Comparison of ENCODE assay signal across 17 cellular contexts in genomic region chr4:144644368-144645101, GRCh38. TPM values are rescaled to one million over a fixed set of nuclear protein-coding genes. Genes with fewer than 3 reads are reported as not detected.
DNase-seq lines count a peak whose midpoint lies in the region; ATAC-seq and TF ChIP-seq lines count a peak whose summit lies in the region.
"Had no signal": no experiment of that assay in that cellular context is flagged by ENCODE, and none has a peak within 500 bp of the region (broad histone marks: within the 10 kb centered on the region; RNA-seq: fewer than 3 reads in every experiment).

No MANE protein-coding gene starts in this region.

- TF ChIP-seq CTCF in AG04450 (IDR thresholded peaks at IDR 0.05; ENCODE audit: low read depth, low read length): no peak
- TF ChIP-seq CTCF in glutamatergic neuron (IDR thresholded peaks at IDR 0.05; ENCODE audit: partially characterized antibody, unreplicated experiment): no peak
- TF ChIP-seq CTCF in neural progenitor cell (IDR thresholded peaks at IDR 0.05): no peak

- H3K4me1 Mint-ChIP-seq in glutamatergic neuron (ENCODE audit: low read depth, unreplicated experiment) (peaks cover 14% of the 10 kb centered on the region), neural progenitor cell (peaks cover 27% of the 10 kb centered on the region)

- intact Hi-C loops in head of caudate nucleus (cut with DNase I): no loop called here

- H3K36me3 ChIP-seq in KOPT-K1 (ENCODE audit: insufficient read depth, low read length) (peaks cover 28% of the 10 kb centered on the region), neural progenitor cell (no peaks in the 10 kb centered on the region)
- H3K36me3 ChIP-seq: stomach had no signal

- POLR2A ChIA-PET in AG04450 (lab: Yijun Ruan, JAX): interaction anchor here (0.7 kb wide), 1 partner anchor 314 kb away, joined by 4 read pairs; no protein-coding TSS in a partner anchor

- H3K4me3 Mint-ChIP-seq in glutamatergic neuron (ENCODE audit: unreplicated experiment) (peak overlapping the region; percentile 84), neural progenitor cell (peak overlapping the region; percentile 86)

- peaks cover 24% of the 10 kb centered on the region for H3K4me1 ChIP-seq in neural progenitor cell
- H3K4me1 ChIP-seq: foreskin keratinocyte had no signal

- no peaks in the 10 kb centered on the region for H3K79me2 ChIP-seq in neural progenitor cell (ENCODE audit: low read depth)

- no peaks in the 10 kb centered on the region for H3K36me3 Mint-ChIP-seq in glutamatergic neuron (ENCODE audit: unreplicated experiment)
- H3K36me3 Mint-ChIP-seq in neural progenitor cell: no peaks in the 10 kb centered on the region

- peak overlapping the region; percentile 80 for H3K4me3 ChIP-seq in AG04450 (ENCODE audit: low read depth, low read length)
- no peak overlapping the region for H3K4me3 ChIP-seq in neural progenitor cell

- H4K20me1 ChIP-seq in neural progenitor cell (ENCODE audit: low read depth): peaks cover 12% of the 10 kb centered on the region

- no peak overlapping the region for H3K4me2 ChIP-seq in neural progenitor cell

- no peak for ATAC-seq in GM18520 (IDR thresholded peaks at IDR 0.05; ENCODE audit: unreplicated experiment)
- ATAC-seq: foreskin keratinocyte had no signal

- H3K27ac ChIP-seq in AG04450 (ENCODE audit: low read depth, low read length) (no peak overlapping the region), KOPT-K1 (ENCODE audit: low read depth, low read length, poor library complexity, severe bottlenecking) (peak overlapping the region; percentile 100), neural progenitor cell (no peak overlapping the region)
- H3K27ac ChIP-seq: foreskin keratinocyte, WERI-Rb-1 had no signal

- peaks cover 21% of the 10 kb centered on the region for H3K27me3 Mint-ChIP-seq in glutamatergic neuron (ENCODE audit: unreplicated experiment)
- peaks cover 15% of the 10 kb centered on the region for H3K27me3 Mint-ChIP-seq in neural progenitor cell (ENCODE audit: insufficient read depth, low read depth)

- H3K9me3 ChIP-seq in AG04450 (ENCODE audit: control insufficient read depth, insufficient read depth, low read length) (no peaks in the 10 kb centered on the region; the same call in 1 of the 2 replicates), KOPT-K1 (ENCODE audit: insufficient read depth, low read length, poor library complexity, severe bottlenecking) (no peaks in the 10 kb centered on the region), neural progenitor cell (ENCODE audit: low read depth) (no peaks in the 10 kb centered on the region)
- H3K9me3 ChIP-seq: stomach had no signal

- CTCF ChIA-PET in AG04450 (lab: Charles Lee): interaction anchor here (0.6 to 1.2 kb wide), 2 partner anchors 10 to 57 kb away, joined by 3 to 4 read pairs; no protein-coding TSS in a partner anchor

- DNase-seq in AG04450 (ENCODE audit: low read depth, low spot score) (no peak), glutamatergic neuron (no peak), neural progenitor cell (ENCODE audit: low spot score) (no peak), GDM1 (lab: John Stamatoyannopoulos, UW) (no peak), head of caudate nucleus (no peak), NAMALWA (ENCODE audit: low spot score) (no peak)
- DNase-seq: ACHN; activated gamma-delta T cell treated with Interleukin-2 at 50 U/mL for 16 hours; effector CD8-positive, alpha-beta T cell; foreskin keratinocyte; NCI-H2227 treated with DMSO at 0.1 percent for 48 hours; stomach had no signal

- H3K9me3 Mint-ChIP-seq in glutamatergic neuron (ENCODE audit: unreplicated experiment): peaks cover 12% of the 10 kb centered on the region
- no peaks in the 10 kb centered on the region for H3K9me3 Mint-ChIP-seq in neural progenitor cell

- H3K27ac Mint-ChIP-seq in glutamatergic neuron (ENCODE audit: unreplicated experiment) (peak overlapping the region; percentile 5), neural progenitor cell (no peak overlapping the region)

- no peaks in the 10 kb centered on the region for H3K27me3 ChIP-seq in AG04450 (ENCODE audit: control insufficient read depth, insufficient read depth, low read length)
- H3K27me3 ChIP-seq in neural progenitor cell: peaks cover 63% of the 10 kb centered on the region

- H3F3A ChIP-seq in neural progenitor cell (ENCODE audit: low read depth): peaks cover 18% of the 10 kb centered on the region

- no peak overlapping the region for H2AFZ ChIP-seq in neural progenitor cell (replicated peaks)

- no peak overlapping the region for H3K9ac ChIP-seq in neural progenitor cell

RNA-seq across cellular contexts. Expression of gene HHIP, which starts 1.4 kb away (rescaled TPM):
- 3.2 and 3.6 TPM in 2 replicates for polyA plus RNA-seq in AG04450 (2011; rRNA removed)
- 1.1 and 4.3 TPM in 2 replicates for polyA minus RNA-seq in AG04450 (2011; rRNA and poly(A)+ RNA removed)
- 9.7 TPM for total RNA-seq in glutamatergic neuron (ENCODE audit: unreplicated experiment)
- not detected in 2 replicates for total RNA-seq in neural progenitor cell (ENCODE audit: low replicate concordance)
- total RNA-seq: bronchial epithelial cell, OCI-LY7 had no signal

Comparison
In these comparisons a context has a peak if more than half of its experiments do, and no peak if none do; other contexts are left out.
1. RNA of gene HHIP, which starts 1.4 kb away (total RNA-seq): 9.7 TPM in glutamatergic neuron (single experiment); not detected in neural progenitor cell; every median in the first group is over 10 times any median in the second.